Comparison of ENCODE assay signal across 13 cellular contexts in genomic region chr13:101917833-101918755, GRCh38.
DNase-seq lines count a peak whose midpoint lies in the region; ATAC-seq lines count a peak whose summit lies in the region.
"Had no signal": no experiment of that assay in that cellular context is flagged by ENCODE, and none has a peak within 500 bp of the region (broad histone marks: within the 10 kb centered on the region; RNA-seq: fewer than 3 reads in every experiment).

No MANE protein-coding gene starts in this region.

- H3K4me3 ChIP-seq in neuron (ENCODE audit: low read length) = peak overlapping the region; percentile 45

- peaks cover 31% of the 10 kb centered on the region for H3K4me1 ChIP-seq in neuron (ENCODE audit: insufficient read depth, low read length)

- peaks cover 52% of the 10 kb centered on the region for H3K27me3 Mint-ChIP-seq in activated CD4-positive, alpha-beta T cell treated with anti-CD3 and anti-CD28 coated beads, Interleukin-2, amount 10 ng/mL, durations not matched to agents 7 days and 5 days

- H3K9me3 Mint-ChIP-seq in activated CD4-positive, alpha-beta T cell treated with anti-CD3 and anti-CD28 coated beads, Interleukin-2, amount 10 ng/mL, durations not matched to agents 7 days and 5 days = no peaks in the 10 kb centered on the region
- H3K9me3 Mint-ChIP-seq: T-helper 1 cell treated with Interleukin-12 subunit alpha and Interleukin-12 subunit beta and Interleukin-4 antibody, amounts not matched to agents 30 μg/mL and 1 μg/mL, for 36 hours had no signal

- no peak for ATAC-seq in HG02642 (IDR thresholded peaks at IDR 0.05; ENCODE audit: poor library complexity, unreplicated experiment)
- ATAC-seq: heart right ventricle had no signal

- no peak overlapping the region for H3K27ac Mint-ChIP-seq in activated CD4-positive, alpha-beta T cell treated with anti-CD3 and anti-CD28 coated beads, Interleukin-2, amount 10 ng/mL, durations not matched to agents 7 days and 5 days
- H3K27ac Mint-ChIP-seq: naive B cell; T-helper 1 cell treated with Interleukin-12 subunit alpha and Interleukin-12 subunit beta and Interleukin-4 antibody, amounts not matched to agents 30 μg/mL and 1 μg/mL, for 36 hours had no signal

- no peaks in the 10 kb centered on the region for H3K36me3 ChIP-seq in neuron (ENCODE audit: insufficient read depth, low read length)
- H3K36me3 ChIP-seq: heart right ventricle, upper lobe of left lung had no signal

- H3K27me3 ChIP-seq in neuron (ENCODE audit: insufficient read depth, low read length) = peaks cover 41% of the 10 kb centered on the region

- DNase-seq in DMS79 (lab: John Stamatoyannopoulos, UW) = peak; percentile 100
- peak; percentile 53 for DNase-seq in NCI-H1694 treated with DMSO at 0.1 percent for 48 hours (lab: John Stamatoyannopoulos, UW)
- DNase-seq in SW480 (ENCODE audit: low spot score) = peak; percentile 16
- no peak for DNase-seq in activated CD4-positive, alpha-beta T cell treated with anti-CD3 and anti-CD28 coated beads, Interleukin-2, amount 10 ng/mL, durations not matched to agents 7 days and 5 days
- DNase-seq in NCI-H1048 (lab: John Stamatoyannopoulos, UW) = no peak
- no peak for DNase-seq in activated CD4-positive, alpha-beta T cell treated with anti-CD3 and anti-CD28 coated beads for 1 hour
- DNase-seq: heart right ventricle; naive B cell; stimulated activated CD4-positive, alpha-beta T cell treated with anti-CD3 and anti-CD28 coated beads, Interleukin-4, amount 100 ng/mL, for 1 hour had no signal

- no peaks in the 10 kb centered on the region for H3K4me1 Mint-ChIP-seq in activated CD4-positive, alpha-beta T cell treated with anti-CD3 and anti-CD28 coated beads, Interleukin-2, amount 10 ng/mL, durations not matched to agents 7 days and 5 days

- H3K36me3 Mint-ChIP-seq in activated CD4-positive, alpha-beta T cell treated with anti-CD3 and anti-CD28 coated beads, Interleukin-2, amount 10 ng/mL, durations not matched to agents 7 days and 5 days (ENCODE audit: low read depth) = no peaks in the 10 kb centered on the region
- H3K36me3 Mint-ChIP-seq: naive B cell had no signal

- H3K4me3 Mint-ChIP-seq in activated CD4-positive, alpha-beta T cell treated with anti-CD3 and anti-CD28 coated beads, Interleukin-2, amount 10 ng/mL, durations not matched to agents 7 days and 5 days = no peak overlapping the region
- H3K4me3 Mint-ChIP-seq: T-helper 1 cell treated with Interleukin-12 subunit alpha and Interleukin-12 subunit beta and Interleukin-4 antibody, amounts not matched to agents 30 μg/mL and 1 μg/mL, for 36 hours had no signal

- H3K9me3 ChIP-seq in neuron (ENCODE audit: low read length) = no peaks in the 10 kb centered on the region
- H3K9me3 ChIP-seq: heart right ventricle, upper lobe of left lung had no signal

- CTCF ChIA-PET in activated CD4-positive, alpha-beta T cell treated with anti-CD3 and anti-CD28 coated beads, Interleukin-2, amount 10 ng/mL, durations not matched to agents 7 days and 5 days (lab: Charles Lee) = no interaction called here

- POLR2A ChIA-PET in activated CD4-positive, alpha-beta T cell treated with anti-CD3 and anti-CD28 coated beads, Interleukin-2, amount 10 ng/mL, durations not matched to agents 7 days and 5 days (lab: Charles Lee) = no interaction called here

- H2AFZ ChIP-seq in neuron (ENCODE audit: low read depth, low read length) = no peak overlapping the region

Comparison
In these comparisons a context has a peak if more than half of its experiments do, and no peak if none do; other contexts are left out.
1. DNase-seq: peak in DMS79 (single experiment), NCI-H1694 treated with DMSO at 0.1 percent for 48 hours (single experiment) and SW480 (single experiment); none in activated CD4-positive, alpha-beta T cell treated with anti-CD3 and anti-CD28 coated beads, Interleukin-2, amount 10 ng/mL, durations not matched to agents 7 days and 5 days (single experiment), NCI-H1048 (single experiment) and activated CD4-positive, alpha-beta T cell treated with anti-CD3 and anti-CD28 coated beads for 1 hour (single experiment).